Comparison of ENCODE assay signal across 10 cellular contexts in the genomic region with DNA sequence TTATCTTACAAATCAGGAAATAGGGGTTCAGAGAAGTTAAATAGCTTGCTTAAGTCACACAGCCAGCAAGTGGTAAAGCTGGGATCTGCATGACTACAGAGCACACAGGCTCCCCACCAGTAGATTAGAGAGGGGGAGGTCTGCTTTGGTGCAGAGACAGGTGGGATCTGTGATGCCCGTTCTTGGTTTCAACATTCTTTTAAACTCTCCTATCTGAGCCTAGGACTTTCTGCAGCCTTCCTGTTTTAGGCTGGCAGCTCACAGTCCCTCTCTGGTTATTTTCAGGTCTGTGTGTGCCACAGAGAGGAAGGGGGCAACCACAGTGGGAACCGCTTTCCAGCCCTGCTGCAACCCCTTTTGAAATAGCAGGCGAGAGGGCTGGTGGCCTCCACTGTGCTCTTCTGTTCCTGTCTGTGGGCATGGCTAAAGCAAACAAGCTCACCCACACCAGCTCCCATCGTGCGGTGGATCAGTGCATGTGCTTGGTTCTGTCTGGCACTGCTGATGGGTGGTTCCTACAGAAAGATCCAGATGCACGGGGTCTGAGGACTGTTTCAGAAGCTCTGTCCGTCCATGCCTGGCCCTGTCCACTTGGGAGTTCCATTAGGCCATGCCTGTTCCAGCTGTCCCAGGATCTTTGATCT. TPM values are rescaled to one million over a fixed set of nuclear protein-coding genes. Genes with fewer than 3 reads are reported as not detected.
A peak's percentile ranks its signal among the peaks of the same experiment; 100 is the strongest.
DNase-seq lines count a peak whose midpoint lies in the region; ATAC-seq and TF ChIP-seq lines count a peak whose summit lies in the region.
"Had no signal": no experiment of that assay in that cellular context is flagged by ENCODE, and none has a peak within 500 bp of the region (broad histone marks: within the 10 kb centered on the region; RNA-seq: fewer than 3 reads in every experiment).

No MANE protein-coding gene starts in this region.

- H3K27ac Mint-ChIP-seq in T-helper 1 cell treated with Interleukin-12 subunit alpha and Interleukin-12 subunit beta and Interleukin-4 antibody, amounts not matched to agents 30 μg/mL and 1 μg/mL, for 36 hours, result peak overlapping the region; percentile 8
- H3K27ac Mint-ChIP-seq: HFFc6 had no signal

- H3K9me3 ChIP-seq in upper lobe of left lung (no peaks in the 10 kb centered on the region), prostate gland (no peaks in the 10 kb centered on the region)

- H3K36me3 Mint-ChIP-seq in T-helper 1 cell treated with Interleukin-12 subunit alpha and Interleukin-12 subunit beta and Interleukin-4 antibody, amounts not matched to agents 30 μg/mL and 1 μg/mL, for 36 hours (ENCODE audit: low read depth), result no peaks in the 10 kb centered on the region

- H3K36me3 ChIP-seq in upper lobe of left lung (no peaks in the 10 kb centered on the region), prostate gland (no peaks in the 10 kb centered on the region)

- H3K27me3 ChIP-seq in upper lobe of left lung (no peaks in the 10 kb centered on the region), prostate gland (replicated peaks; ENCODE audit: insufficient read depth) (no peaks in the 10 kb centered on the region)

- peak; percentile 23 for DNase-seq in stimulated activated CD4-positive, alpha-beta T cell treated with anti-CD3 and anti-CD28 coated beads, Interleukin-12 subunit alpha, Interleukin-12 subunit beta, amount 100 ng/mL, for 4 hours
- no peak for DNase-seq in stimulated activated CD4-positive, alpha-beta T cell treated with anti-CD3 and anti-CD28 coated beads, Interleukin-2, amount 100 ng/mL, for 24 hours
- peak; percentile 8 for DNase-seq in effector CD8-positive, alpha-beta T cell (lab: John Stamatoyannopoulos, UW)
- peak in 1 of 2 donors; percentile 33 for DNase-seq in upper lobe of left lung
- DNase-seq in NCI-H2171 treated with DMSO at 0.1 percent for 48 hours (lab: John Stamatoyannopoulos, UW), result no peak
- no peak for DNase-seq in prostate gland (ENCODE audit: low spot score)
- no peak for DNase-seq in cerebellum (ENCODE audit: low spot score)
- DNase-seq: HFFc6, NCI-H1436 treated with DMSO at 0.1 percent for 48 hours had no signal

- no peaks in the 10 kb centered on the region for H3K9me3 Mint-ChIP-seq in T-helper 1 cell treated with Interleukin-12 subunit alpha and Interleukin-12 subunit beta and Interleukin-4 antibody, amounts not matched to agents 30 μg/mL and 1 μg/mL, for 36 hours
- H3K9me3 Mint-ChIP-seq: HFFc6 had no signal

- intact Hi-C loops in prostate gland (cut with DNase I), result loop anchor here (10.0 kb wide), 2 partner anchors 49 to 151 kb away; a partner anchor contains a TSS

- no peak overlapping the region for H3K4me3 Mint-ChIP-seq in T-helper 1 cell treated with Interleukin-12 subunit alpha and Interleukin-12 subunit beta and Interleukin-4 antibody, amounts not matched to agents 30 μg/mL and 1 μg/mL, for 36 hours
- H3K4me3 Mint-ChIP-seq: HFFc6 had no signal

- no peak for TF ChIP-seq CTCF in upper lobe of left lung (IDR thresholded peaks at IDR 0.05)
- TF ChIP-seq CTCF in prostate gland (IDR thresholded peaks at IDR 0.05), result no peak

- WGBS in upper lobe of left lung, 2 donors, result 63 to 89% methylated on average over 6 to 7 of the region's 7 CpGs
- 84% methylated on average over 7 of the region's 7 CpGs for WGBS in prostate gland

- peak overlapping the region in 3 of 4 donors; percentile 36 to 96 (median 95) for H3K27ac ChIP-seq in upper lobe of left lung
- no peak overlapping the region for H3K27ac ChIP-seq in prostate gland

- TF ChIP-seq EP300 in upper lobe of left lung (IDR thresholded peaks at IDR 0.05), result no peak

- TF ChIP-seq POLR2A in upper lobe of left lung (IDR thresholded peaks at IDR 0.05), result no peak
- no peak for TF ChIP-seq POLR2A in prostate gland (IDR thresholded peaks at IDR 0.05)

- no peak for ATAC-seq in upper lobe of left lung (ENCODE audit: low FRiP score in 2 of 2)

- no peak overlapping the region for H3K4me3 ChIP-seq in upper lobe of left lung
- H3K4me3 ChIP-seq in prostate gland, result no peak overlapping the region

- peaks cover 47% of the 10 kb centered on the region for H3K4me1 Mint-ChIP-seq in T-helper 1 cell treated with Interleukin-12 subunit alpha and Interleukin-12 subunit beta and Interleukin-4 antibody, amounts not matched to agents 30 μg/mL and 1 μg/mL, for 36 hours (ENCODE audit: low read depth)

- H3K4me1 ChIP-seq in upper lobe of left lung (peaks cover 29 to 40% (median 34%) of the 10 kb centered on the region in 4 donors), prostate gland (replicated peaks) (no peaks in the 10 kb centered on the region)

- H3K27me3 Mint-ChIP-seq in T-helper 1 cell treated with Interleukin-12 subunit alpha and Interleukin-12 subunit beta and Interleukin-4 antibody, amounts not matched to agents 30 μg/mL and 1 μg/mL, for 36 hours (ENCODE audit: low read depth), result no peaks in the 10 kb centered on the region

RNA-seq across cellular contexts. Expression of a gene that starts 1.7 kb away (rescaled TPM):
- total RNA-seq in upper lobe of left lung (100 to 1,000 TPM in 3 of 6 donors, 10 to 100 TPM in 3; 59.6 to 126 (median 97.5) TPM), prostate gland (10 to 100 TPM; 70.1 to 80.7 TPM), cerebellum (4.7 TPM)

Comparison
In these comparisons a context has a peak if more than half of its experiments do, and no peak if none do; other contexts are left out.
1. DNase-seq: peak in stimulated activated CD4-positive, alpha-beta T cell treated with anti-CD3 and anti-CD28 coated beads, Interleukin-12 subunit alpha, Interleukin-12 subunit beta, amount 100 ng/mL, for 4 hours (single experiment) and effector CD8-positive, alpha-beta T cell (single experiment); none in stimulated activated CD4-positive, alpha-beta T cell treated with anti-CD3 and anti-CD28 coated beads, Interleukin-2, amount 100 ng/mL, for 24 hours (0 of 2), NCI-H2171 treated with DMSO at 0.1 percent for 48 hours (single experiment), prostate gland (single experiment) and cerebellum (single experiment).
2. H3K27ac ChIP-seq: peak in upper lobe of left lung (3 of 4); none in prostate gland (0 of 2).
3. RNA of a gene that starts 1.7 kb away (total RNA-seq): 59.6 to 126 TPM in upper lobe of left lung and 70.1 to 80.7 TPM in prostate gland; 4.7 TPM in cerebellum (single experiment); every median in the first group is over 10 times any median in the second.